ENCODE assay signal across 22 cellular contexts in genomic region chr18:23838233-23838632, GRCh38.
DNase-seq lines count a peak whose midpoint lies in the region; ATAC-seq and TF ChIP-seq lines count a peak whose summit lies in the region.
"Had no signal": no experiment of that assay in that cellular context is flagged by ENCODE, and none has a peak within 500 bp of the region (broad histone marks: within the 10 kb centered on the region; RNA-seq: fewer than 3 reads in every experiment).

No MANE protein-coding gene starts in this region.

- H3K9ac ChIP-seq in SK-N-MC (ENCODE audit: insufficient read length) (no peak overlapping the region), skeletal muscle satellite cell (ENCODE audit: low read depth, low read length) (peak overlapping the region; percentile 81)

- no peak for TF ChIP-seq CTCF in heart right ventricle (IDR thresholded peaks at IDR 0.05)
- TF ChIP-seq CTCF in left lung (IDR thresholded peaks at IDR 0.05) = no peak

- intact Hi-C loops in heart right ventricle (cut with DNase I) = loop anchor here in 2 of 10 donors (5.0 to 10.0 kb wide), 2 partner anchors 39 to 77 kb away; no protein-coding TSS in a partner anchor
- intact Hi-C loops in left lung (cut with DNase I) = no loop called here

- H3K36me3 ChIP-seq in SK-N-MC (ENCODE audit: insufficient read depth, low read length) (no peaks in the 10 kb centered on the region), heart right ventricle (peaks cover 0 to 21% (median 0%) of the 10 kb centered on the region in 9 donors), skeletal muscle satellite cell (ENCODE audit: insufficient read depth, low read length) (no peaks in the 10 kb centered on the region), left lung (no peaks in the 10 kb centered on the region), MG63 (peaks cover 22% of the 10 kb centered on the region)
- H3K36me3 ChIP-seq: prostate gland had no signal

- H3K27ac ChIP-seq in SK-N-MC (peak overlapping the region; percentile 11; the same call in 1 of the 2 replicates), heart right ventricle (peak overlapping the region in 8 of 10 donors; percentile 4 to 68 (median 30)), left lung (no peak overlapping the region)
- H3K27ac ChIP-seq: HL-60, VCaP had no signal

- no peaks in the 10 kb centered on the region for H3K27me3 ChIP-seq in heart right ventricle
- H3K27me3 ChIP-seq in skeletal muscle satellite cell (ENCODE audit: control insufficient read depth, insufficient read depth, low read length) = no peaks in the 10 kb centered on the region
- no peaks in the 10 kb centered on the region for H3K27me3 ChIP-seq in left lung
- H3K27me3 ChIP-seq in MG63 = no peaks in the 10 kb centered on the region

- ATAC-seq in heart right ventricle (peak in 7 of 8 donors; percentile 38 to 63 (median 58)), GM21528 (IDR thresholded peaks at IDR 0.05; ENCODE audit: low FRiP score, unreplicated experiment) (no peak), left lung (no peak)
- ATAC-seq: CD8-positive, alpha-beta T cell had no signal

- H3K4me1 ChIP-seq in heart right ventricle (peaks cover 0 to 27% (median 16%) of the 10 kb centered on the region in 9 donors), skeletal muscle satellite cell (ENCODE audit: control insufficient read depth, insufficient read depth, low read length) (peaks cover 36% of the 10 kb centered on the region), left lung (peaks cover 0 to 9% of the 10 kb centered on the region in 2 donors)
- H3K4me1 ChIP-seq: prostate gland had no signal

- H3K9me3 ChIP-seq in SK-N-MC (ENCODE audit: low read depth, low read length) = no peaks in the 10 kb centered on the region
- no peaks in the 10 kb centered on the region for H3K9me3 ChIP-seq in heart right ventricle
- H3K9me3 ChIP-seq in skeletal muscle satellite cell (replicated peaks; ENCODE audit: low read length) = no peaks in the 10 kb centered on the region
- no peaks in the 10 kb centered on the region for H3K9me3 ChIP-seq in left lung
- no peaks in the 10 kb centered on the region for H3K9me3 ChIP-seq in MG63
- H3K9me3 ChIP-seq: prostate gland had no signal

- no peak overlapping the region for H3K4me3 ChIP-seq in SK-N-MC
- H3K4me3 ChIP-seq in heart right ventricle = no peak overlapping the region
- peak overlapping the region; percentile 57 for H3K4me3 ChIP-seq in skeletal muscle satellite cell (ENCODE audit: low read length)
- H3K4me3 ChIP-seq in left lung = no peak overlapping the region
- no peak overlapping the region for H3K4me3 ChIP-seq in MG63
- H3K4me3 ChIP-seq: prostate gland had no signal

- 26 to 32% methylated on average over 2 of the region's 2 CpGs for WGBS in heart right ventricle, 2 donors

- peak overlapping the region; percentile 70 for H3K4me2 ChIP-seq in skeletal muscle satellite cell (ENCODE audit: low read length)

- DNase-seq in ELR (ENCODE audit: low read depth) = peak; percentile 25
- DNase-seq in SK-N-MC (ENCODE audit: low read depth, low spot score) = no peak
- no peak for DNase-seq in heart right ventricle
- no peak for DNase-seq in left lung
- DNase-seq in NCI-H2081 treated with DMSO at 0.1 percent for 48 hours (lab: John Stamatoyannopoulos, UW) = no peak
- DNase-seq in MG63 = no peak
- DNase-seq: activated CD4-positive, alpha-beta T cell treated with anti-CD3 and anti-CD28 coated beads, Interleukin-2, amount 50 U/mL, for 1 hour; activated T-cell treated with anti-CD3 and anti-CD28 coated beads for 4 hours; CD8-positive, alpha-beta T cell; DMS53; hypothalamus; kidney; NCI-H1092; NCI-H2029 treated with DMSO at 0.1 percent for 48 hours; NCI-H510A treated with DMSO at 0.1 percent for 48 hours; SHP77 treated with DMSO at 0.1 percent for 48 hours; substantia nigra had no signal

Comparison
In these comparisons a context has a peak if more than half of its experiments do, and no peak if none do; other contexts are left out.
1. H3K27ac ChIP-seq: peak in SK-N-MC (single experiment) and heart right ventricle (8 of 10); none in left lung (0 of 2).
2. ATAC-seq: peak in heart right ventricle (7 of 8); none in GM21528 (single experiment) and left lung (single experiment).